22 cellular contexts compared by ENCODE assay signal in genomic region chr3:181354140-181354539, GRCh38.
"Had no signal": no experiment of that assay in that cellular context is flagged by ENCODE, and none has a peak within 500 bp of the region (broad histone marks: within the 10 kb centered on the region; RNA-seq: fewer than 3 reads in every experiment).

No MANE protein-coding gene starts in this region.

- DNase-seq: activated CD4-positive, alpha-beta T cell treated with anti-CD3 and anti-CD28 coated beads for 36 hours; activated CD4-positive, alpha-beta T cell treated with anti-CD3 and anti-CD28 coated beads, Interleukin-2, amount 50 U/mL, for 48 hours; activated CD4-positive, CD25-positive, alpha-beta regulatory T cell; activated CD8-positive, alpha-beta memory T cell treated with anti-CD3 and anti-CD28 coated beads, Interleukin-2, amount 50 U/mL, for 4 hours; activated gamma-delta T cell treated with Interleukin-2 at 50 U/mL for 16 hours; activated naive CD4-positive, alpha-beta T cell treated with anti-CD3 and anti-CD28 coated beads, Interleukin-2, amount 50 U/mL, for 16 hours; activated T-cell treated with anti-CD3 and anti-CD28 coated beads, Interleukin-2, amount 50 U/mL, for 1 hour; amniotic stem cell; brain microvascular endothelial cell; caudate nucleus; cortex of kidney; foreskin melanocyte; heart right ventricle; left lung; mucosa of descending colon; right lobe of liver; stimulated activated CD4-positive, alpha-beta T cell treated with anti-CD3 and anti-CD28 coated beads, Interleukin-2, amount 100 ng/mL, for 48 hours; stimulated activated naive CD8-positive, alpha-beta T cell treated with anti-CD3 and anti-CD28 coated beads, Interleukin-15, Interleukin-2, amounts not matched to agents 100 U/mL and 50 U/mL, for 24 hours; testis; transverse colon had no signal

- H3K4me1 ChIP-seq: esophagus muscularis mucosa, left lung, right lobe of liver, transverse colon had no signal

- H3K9me3 ChIP-seq: esophagus muscularis mucosa, heart right ventricle, left lung, mucosa of descending colon, right lobe of liver, testis, transverse colon had no signal

- H3K27me3 ChIP-seq: brain microvascular endothelial cell, esophagus muscularis mucosa, heart right ventricle, left lung, right lobe of liver, testis, transverse colon had no signal

- H3K4me3 ChIP-seq: esophagus muscularis mucosa, heart right ventricle, left lung, lung, mucosa of descending colon, right lobe of liver, testis, transverse colon had no signal

- ATAC-seq: activated CD4-positive, alpha-beta T cell treated with anti-CD3 and anti-CD28 coated beads for 36 hours; heart right ventricle; left lung; mucosa of descending colon; right lobe of liver; stimulated activated naive CD8-positive, alpha-beta T cell treated with anti-CD3 and anti-CD28 coated beads, Interleukin-15, Interleukin-2, amounts not matched to agents 100 U/mL and 50 U/mL, for 24 hours had no signal

- H3K36me3 ChIP-seq: brain microvascular endothelial cell, esophagus muscularis mucosa, heart right ventricle, left lung, right lobe of liver, transverse colon had no signal

- H3K27ac ChIP-seq: brain microvascular endothelial cell, esophagus muscularis mucosa, heart right ventricle, left lung, right lobe of liver, testis, transverse colon had no signal
